ENCODE assay signal across 9 cellular contexts in genomic region chr4:108053281-108053701, GRCh38.
A peak's percentile ranks its signal among the peaks of the same experiment; 100 is the strongest.
DNase-seq lines count a peak whose midpoint lies in the region; ATAC-seq and TF ChIP-seq lines count a peak whose summit lies in the region.
"Had no signal": no experiment of that assay in that cellular context is flagged by ENCODE, and none has a peak within 500 bp of the region (broad histone marks: within the 10 kb centered on the region; RNA-seq: fewer than 3 reads in every experiment).

No MANE protein-coding gene starts in this region.

- peak; percentile 96 for ATAC-seq in GM18870 (IDR thresholded peaks at IDR 0.05; ENCODE audit: unreplicated experiment)
- ATAC-seq in GM21619 (IDR thresholded peaks at IDR 0.05; ENCODE audit: unreplicated experiment) = peak; percentile 95
- ATAC-seq in HG03442 (IDR thresholded peaks at IDR 0.05; ENCODE audit: unreplicated experiment) = peak; percentile 82
- peak; percentile 35 for ATAC-seq in mucosa of descending colon
- no peak for ATAC-seq in left lung

- no peaks in the 10 kb centered on the region for H3K36me3 ChIP-seq in mucosa of descending colon (ENCODE audit: low read depth)
- H3K36me3 ChIP-seq in left lung = no peaks in the 10 kb centered on the region

- no peaks in the 10 kb centered on the region for H3K4me1 ChIP-seq in mucosa of descending colon (ENCODE audit: low read depth)
- H3K4me1 ChIP-seq in left lung = no peaks in the 10 kb centered on the region

- DNase-seq in mucosa of descending colon (no peak), NCI-H526 (lab: John Stamatoyannopoulos, UW) (no peak), NAMALWA (ENCODE audit: low spot score) (no peak), left lung (no peak)
- DNase-seq: amygdala had no signal

- H3K27ac ChIP-seq in left lung = no peak overlapping the region
- H3K27ac ChIP-seq: SJSA1 had no signal

- no peaks in the 10 kb centered on the region for H3K27me3 ChIP-seq in left lung
- H3K27me3 ChIP-seq: SJSA1 had no signal

- no peaks in the 10 kb centered on the region for H3K9me3 ChIP-seq in mucosa of descending colon
- H3K9me3 ChIP-seq in left lung = no peaks in the 10 kb centered on the region
- H3K9me3 ChIP-seq: SJSA1 had no signal

- H3K4me3 ChIP-seq in mucosa of descending colon (no peak overlapping the region), left lung (no peak overlapping the region)
- H3K4me3 ChIP-seq: SJSA1 had no signal

- TF ChIP-seq CTCF in mucosa of descending colon (IDR thresholded peaks at IDR 0.05) (no peak), left lung (IDR thresholded peaks at IDR 0.05) (no peak)

- intact Hi-C loops in mucosa of descending colon (cut with DNase I, micrococcal nuclease) (no loop called here), left lung (cut with DNase I) (no loop called here)
